18 cellular contexts compared by ENCODE assay signal in genomic region chr1:89588480-89588879, GRCh38. TPM values are rescaled to one million over a fixed set of nuclear protein-coding genes. Genes with fewer than 3 reads are reported as not detected.
DNase-seq lines count a peak whose midpoint lies in the region; ATAC-seq and TF ChIP-seq lines count a peak whose summit lies in the region.
"Had no signal": no experiment of that assay in that cellular context is flagged by ENCODE, and none has a peak within 500 bp of the region (broad histone marks: within the 10 kb centered on the region; RNA-seq: fewer than 3 reads in every experiment).

No MANE protein-coding gene starts in this region.

- no peak overlapping the region for H2BK5ac ChIP-seq in H9 (ENCODE audit: insufficient read length, low read length)

- peak; percentile 33 to 41 for ATAC-seq in activated T-cell treated with anti-CD3 and anti-CD28 coated beads, Interleukin-2, amount 50 U/mL, for 72 hours (replicated peaks in 1 of 2)
- ATAC-seq in T-helper 17 cell (no peak), GM21619 (IDR thresholded peaks at IDR 0.05; ENCODE audit: unreplicated experiment) (no peak)
- ATAC-seq: GM12878, Right ventricle myocardium inferior had no signal

- TF ChIP-seq CTCF in Calu3 (IDR thresholded peaks at IDR 0.05; ENCODE audit: unreplicated experiment) (no peak), dorsolateral prefrontal cortex (IDR thresholded peaks at IDR 0.05 in 54 of 56, conservative IDR thresholded peaks at IDR 0.05 in 2 of 56; ENCODE audit: low read depth in 1 of 56, partially characterized antibody in 56 of 56) (no peak), H9 (conservative IDR thresholded peaks at IDR 0.05) (no peak)

- no peak overlapping the region for H2BK12ac ChIP-seq in H9 (ENCODE audit: insufficient read length, low read depth, low read length)

- H3K79me1 ChIP-seq in H9 (ENCODE audit: insufficient read depth, low read depth, low read length, poor library complexity, severe bottlenecking): no peaks in the 10 kb centered on the region

- no peak overlapping the region for H3K18ac ChIP-seq in H9 (ENCODE audit: insufficient read length, low read depth, low read length)

- H3K4me1 Mint-ChIP-seq in activated T-cell treated with anti-CD3 and anti-CD28 coated beads, Interleukin-2, amount 50 U/mL, for 72 hours (ENCODE audit: low read depth): peaks cover 90% of the 10 kb centered on the region
- peaks cover 26% of the 10 kb centered on the region for H3K4me1 Mint-ChIP-seq in Calu3 (ENCODE audit: low read depth, unreplicated experiment)
- H3K4me1 Mint-ChIP-seq in T-helper 17 cell: peaks cover 23% of the 10 kb centered on the region
- H3K4me1 Mint-ChIP-seq in H9: peaks cover 37 to 41% of the 10 kb centered on the region in 2 experiments

- no peaks in the 10 kb centered on the region for H3K9me3 Mint-ChIP-seq in activated T-cell treated with anti-CD3 and anti-CD28 coated beads, Interleukin-2, amount 50 U/mL, for 72 hours
- H3K9me3 Mint-ChIP-seq in Calu3 (ENCODE audit: low read depth, unreplicated experiment): no peaks in the 10 kb centered on the region
- no peaks in the 10 kb centered on the region for H3K9me3 Mint-ChIP-seq in H9

- no peak overlapping the region for H2AFZ ChIP-seq in H9 (ENCODE audit: low read length)

- H3K27ac ChIP-seq in dorsolateral prefrontal cortex (peak overlapping the region in 43 of 59 donors; percentile 2 to 80 (median 56)), H9 (ENCODE audit: insufficient read length, low read depth, low read length) (no peak overlapping the region)
- H3K27ac ChIP-seq: BLaER1 had no signal

- peaks cover 2% of the 10 kb centered on the region; the same call in 1 of the 2 replicates for H3K4me1 ChIP-seq in H9 (ENCODE audit: insufficient read depth, low read length)

- no peak overlapping the region for H3K14ac ChIP-seq in H9 (ENCODE audit: insufficient read depth, low read length)

- no peak overlapping the region for H3K4me3 ChIP-seq in dorsolateral prefrontal cortex
- H3K4me3 ChIP-seq: BLaER1, GM12878 had no signal

- no CpG with 5 or more reads among the region's 1 CpG for WGBS in H9 (ENCODE audit: extremely low coverage, insufficient read length, low lambda C conversion rate)

- no peaks in the 10 kb centered on the region for H3K27me3 ChIP-seq in dorsolateral prefrontal cortex
- no peaks in the 10 kb centered on the region for H3K27me3 ChIP-seq in H9 (ENCODE audit: insufficient read depth, low read length)
- H3K27me3 ChIP-seq: BLaER1 had no signal

- H4K5ac ChIP-seq in H9 (ENCODE audit: insufficient read length, low read depth, low read length): no peak overlapping the region

- intact Hi-C loops in Calu3 (cut with micrococcal nuclease; ENCODE audit: unreplicated experiment) (loop anchor here (2.0 kb wide), 1 partner anchor 22 kb away; no protein-coding TSS in a partner anchor), dorsolateral prefrontal cortex (cut with DNase I) (no loop called here)

- no peaks in the 10 kb centered on the region for H3K27me3 Mint-ChIP-seq in activated T-cell treated with anti-CD3 and anti-CD28 coated beads, Interleukin-2, amount 50 U/mL, for 72 hours (ENCODE audit: low read depth)
- H3K27me3 Mint-ChIP-seq in Calu3 (ENCODE audit: unreplicated experiment) (no peaks in the 10 kb centered on the region), T-helper 17 cell (no peaks in the 10 kb centered on the region), H9 (ENCODE audit: low read depth) (no peaks in the 10 kb centered on the region)

- peaks cover 12 to 26% of the 10 kb centered on the region in 2 donors for H3K36me3 Mint-ChIP-seq in activated T-cell treated with anti-CD3 and anti-CD28 coated beads, Interleukin-2, amount 50 U/mL, for 72 hours (ENCODE audit: insufficient read depth in 2 of 2)
- H3K36me3 Mint-ChIP-seq in Calu3 (ENCODE audit: insufficient read depth, unreplicated experiment) (peaks cover 26% of the 10 kb centered on the region), T-helper 17 cell (ENCODE audit: low read depth) (peaks cover 3% of the 10 kb centered on the region), H9 (ENCODE audit: insufficient read depth in 1 of 3, low read depth in 3 of 3) (peaks cover 0 to 25% (median 24%) of the 10 kb centered on the region in 3 experiments; a peak in 6 of 7 replicates)

- H3K4me3 Mint-ChIP-seq in activated T-cell treated with anti-CD3 and anti-CD28 coated beads, Interleukin-2, amount 50 U/mL, for 72 hours: peak overlapping the region; percentile 57 to 71
- H3K4me3 Mint-ChIP-seq in Calu3 (ENCODE audit: low read depth, unreplicated experiment) (no peak overlapping the region), T-helper 17 cell (no peak overlapping the region), H9 (no peak overlapping the region)

- no peak overlapping the region for H2AK5ac ChIP-seq in H9 (ENCODE audit: insufficient read length, low read length)

- H3K23me2 ChIP-seq in H9 (ENCODE audit: insufficient read length, low read depth, low read length, poor library complexity, severe bottlenecking): no peaks in the 10 kb centered on the region

- no peak overlapping the region for H3K56ac ChIP-seq in H9 (ENCODE audit: insufficient read length, low read depth, low read length)

- no peak overlapping the region for H4K8ac ChIP-seq in H9 (replicated peaks; ENCODE audit: insufficient read length, low read depth, low read length)

- H4K91ac ChIP-seq in H9 (ENCODE audit: insufficient read length, low read depth, low read length): no peak overlapping the region

- no peak overlapping the region for H3T11ph ChIP-seq in H9 (ENCODE audit: low read length)

- H2BK20ac ChIP-seq in H9 (ENCODE audit: low read depth, low read length, poor library complexity, severe bottlenecking): no peak overlapping the region

- no peaks in the 10 kb centered on the region for H4K20me1 ChIP-seq in H9 (ENCODE audit: control insufficient read depth, insufficient read depth, insufficient read length)

- no peak overlapping the region for H3K4me2 ChIP-seq in H9 (ENCODE audit: insufficient read depth, insufficient read length, low read length)

- no peak overlapping the region for H2BK15ac ChIP-seq in H9 (ENCODE audit: low read depth, low read length)

- H3K9ac ChIP-seq in H9 (ENCODE audit: extremely low read depth, insufficient read length, low read length): no peak overlapping the region
- H3K9ac ChIP-seq: BLaER1 had no signal

- H3K79me2 ChIP-seq in H9 (ENCODE audit: insufficient read depth, low read length): no peaks in the 10 kb centered on the region

- no peak overlapping the region for H2BK120ac ChIP-seq in H9 (ENCODE audit: low read depth, low read length, poor library complexity, severe bottlenecking)

- no peak overlapping the region for H3K4ac ChIP-seq in H9 (ENCODE audit: low read depth, low read length)

- CTCF ChIA-PET in Calu3 (lab: Charles Lee): interaction anchor here (1.0 to 1.2 kb wide), 5 partner anchors 9 to 174 kb away, joined by 3 to 8 read pairs (median 3); no protein-coding TSS in a partner anchor

- DNase-seq in activated T-cell treated with anti-CD3 and anti-CD28 coated beads, Interleukin-2, amount 50 U/mL, for 72 hours: no peak
- no peak for DNase-seq in activated T-cell treated with anti-CD3 and anti-CD28 coated beads, Interleukin-2, amount 50 U/mL, for 1 hour
- DNase-seq in Calu3 (no peak), T-helper 17 cell (no peak), dorsolateral prefrontal cortex (no peak), H9 (no peak), cerebellar cortex (ENCODE audit: low spot score) (no peak)
- DNase-seq: H7, KG1, NCI-H1048, NCI-H146, NCI-H2171, NCI-H446 treated with DMSO at 0.1 percent for 48 hours, NCI-H748 treated with DMSO at 0.1 percent for 48 hours had no signal

- no TSS peak for BruUV-seq in Calu3 (replicated peaks; lab: Mats Ljungman, UMichigan)

- H3K9me3 ChIP-seq in T-helper 17 cell (ENCODE audit: control insufficient read depth, low read length, poor library complexity, severe bottlenecking) (no peaks in the 10 kb centered on the region), H9 (ENCODE audit: control insufficient read depth, low read depth, low read length) (no peaks in the 10 kb centered on the region)
- H3K9me3 ChIP-seq: BLaER1 had no signal

- H3K23ac ChIP-seq in H9 (ENCODE audit: insufficient read length, low read depth, low read length): no peak overlapping the region

- peak overlapping the region; percentile 95 for H3K27ac Mint-ChIP-seq in activated T-cell treated with anti-CD3 and anti-CD28 coated beads, Interleukin-2, amount 50 U/mL, for 72 hours
- H3K27ac Mint-ChIP-seq in Calu3 (ENCODE audit: unreplicated experiment) (peak overlapping the region; percentile 35), T-helper 17 cell (peak overlapping the region; percentile 19), H9 (no peak overlapping the region)

RNA-seq across cellular contexts. Expression of gene LRRC8C, which starts 44.4 kb away (rescaled TPM):
- total RNA-seq in activated T-cell treated with anti-CD3 and anti-CD28 coated beads, Interleukin-2, amount 50 U/mL, for 72 hours: 10 to 100 TPM; 33.1 to 36.7 TPM
- total RNA-seq in Calu3 (2022): 2.7 and 3.5 TPM in 2 replicates
- total RNA-seq in T-helper 17 cell: 10 to 100 TPM; 46.0 to 52.4 TPM
- 10 to 100 TPM; 10.3 to 21.7 (median 16.1) TPM for total RNA-seq in dorsolateral prefrontal cortex
- 1.8 and 1.9 TPM in 2 replicates for total RNA-seq in H9 (2021)

Comparison
In these comparisons a context has a peak if more than half of its experiments do, and no peak if none do; other contexts are left out.
1. ATAC-seq: peak in activated T-cell treated with anti-CD3 and anti-CD28 coated beads, Interleukin-2, amount 50 U/mL, for 72 hours (2 of 2); none in T-helper 17 cell (single experiment) and GM21619 (single experiment).
2. H3K27ac Mint-ChIP-seq: peak in activated T-cell treated with anti-CD3 and anti-CD28 coated beads, Interleukin-2, amount 50 U/mL, for 72 hours (single experiment), Calu3 (single experiment) and T-helper 17 cell (single experiment); none in H9 (0 of 3).
3. H3K4me3 Mint-ChIP-seq: peak in activated T-cell treated with anti-CD3 and anti-CD28 coated beads, Interleukin-2, amount 50 U/mL, for 72 hours (2 of 2); none in Calu3 (single experiment), T-helper 17 cell (single experiment) and H9 (0 of 2).